20 cellular contexts compared by ENCODE assay signal in genomic region chr2:48233005-48233404, GRCh38.
A peak's percentile ranks its signal among the peaks of the same experiment; 100 is the strongest.
DNase-seq lines count a peak whose midpoint lies in the region; ATAC-seq and TF ChIP-seq lines count a peak whose summit lies in the region.
"Had no signal": no experiment of that assay in that cellular context is flagged by ENCODE, and none has a peak within 500 bp of the region (broad histone marks: within the 10 kb centered on the region; RNA-seq: fewer than 3 reads in every experiment).

No MANE protein-coding gene starts in this region.

- no peaks in the 10 kb centered on the region for H3K27me3 ChIP-seq in CD4-positive, CD25-positive, alpha-beta regulatory T cell (ENCODE audit: control insufficient read depth, insufficient read depth, low read length)
- H3K27me3 ChIP-seq: esophagus muscularis mucosa, gastrocnemius medialis had no signal

- no peak overlapping the region for H3K4me3 Mint-ChIP-seq in CD4-positive, CD25-positive, alpha-beta regulatory T cell
- H3K4me3 Mint-ChIP-seq: CD4-positive, alpha-beta memory T cell; WTC11 had no signal

- H3K4me3 ChIP-seq in CD4-positive, CD25-positive, alpha-beta regulatory T cell (ENCODE audit: low read depth, low read length), result no peak overlapping the region
- no peak overlapping the region for H3K4me3 ChIP-seq in GM12865 (ENCODE audit: low read depth, low read length)
- H3K4me3 ChIP-seq: esophagus muscularis mucosa, gastrocnemius medialis, SK-N-MC, thoracic aorta had no signal

- H3K27ac Mint-ChIP-seq in CD4-positive, CD25-positive, alpha-beta regulatory T cell, result peak overlapping the region; percentile 52 to 84 (median 82)
- H3K27ac Mint-ChIP-seq: WTC11 had no signal

- H3K36me3 Mint-ChIP-seq in CD4-positive, CD25-positive, alpha-beta regulatory T cell, result peaks cover 3% of the 10 kb centered on the region
- H3K36me3 Mint-ChIP-seq: CD4-positive, alpha-beta memory T cell; WTC11 had no signal

- TF ChIP-seq CTCF in GM12865 (IDR thresholded peaks at IDR 0.05; ENCODE audit: insufficient read depth, low read depth, low read length, missing control alignments) (no peak), VCaP (conservative IDR thresholded peaks at IDR 0.05) (no peak)

- H3K9me3 Mint-ChIP-seq in CD4-positive, CD25-positive, alpha-beta regulatory T cell, result peaks cover 0 to 3% (median 0%) of the 10 kb centered on the region in 7 donors
- H3K9me3 Mint-ChIP-seq: WTC11 had no signal

- H3K27ac ChIP-seq in CD4-positive, CD25-positive, alpha-beta regulatory T cell (ENCODE audit: insufficient read depth, low read length, poor library complexity, severe bottlenecking), result no peak overlapping the region
- H3K27ac ChIP-seq in VCaP (peak overlapping the region; percentile 90), epithelial cell of prostate (peak overlapping the region; percentile 88)
- H3K27ac ChIP-seq: esophagus muscularis mucosa, gastrocnemius medialis, SK-N-MC, thoracic aorta had no signal

- DNase-seq in CD4-positive, CD25-positive, alpha-beta regulatory T cell, result peak in 1 of 3 donors; percentile 22
- DNase-seq in GM12865 (ENCODE audit: low read depth) (peak; percentile 32), epithelial cell of prostate (ENCODE audit: low read depth, low spot score) (peak; percentile 59), HUDEP-2 (lab: John Stamatoyannopoulos, UW; ENCODE audit: unreplicated experiment in 76 of 76) (no peak)
- DNase-seq: activated gamma-delta T cell treated with Interleukin-2 at 50 U/mL for 16 hours; CD4-positive, alpha-beta memory T cell; DMS 273 treated with DMSO at 0.1 percent for 48 hours; effector memory CD4-positive, alpha-beta T cell; gastrocnemius medialis; NCI-H1694; NCI-H2171 treated with DMSO at 0.1 percent for 48 hours; NCI-H526 treated with DMSO at 0.1 percent for 48 hours had no signal

- no peaks in the 10 kb centered on the region for H3K27me3 Mint-ChIP-seq in CD4-positive, CD25-positive, alpha-beta regulatory T cell
- H3K27me3 Mint-ChIP-seq: CD4-positive, alpha-beta memory T cell had no signal

- no peaks in the 10 kb centered on the region for H3K36me3 ChIP-seq in CD4-positive, CD25-positive, alpha-beta regulatory T cell (ENCODE audit: control insufficient read depth, insufficient read depth, low read length)
- H3K36me3 ChIP-seq: esophagus muscularis mucosa, gastrocnemius medialis, thoracic aorta had no signal

- H3K9me3 ChIP-seq in CD4-positive, CD25-positive, alpha-beta regulatory T cell (ENCODE audit: control insufficient read depth in 2 of 2, low read length in 2 of 2), result no peaks in the 10 kb centered on the region
- H3K9me3 ChIP-seq: esophagus muscularis mucosa, gastrocnemius medialis, thoracic aorta had no signal

- peaks cover 36% of the 10 kb centered on the region for H3K4me1 ChIP-seq in CD4-positive, CD25-positive, alpha-beta regulatory T cell (ENCODE audit: control insufficient read depth, insufficient read depth, low read length, poor library complexity, severe bottlenecking)

- H3K4me1 Mint-ChIP-seq in CD4-positive, CD25-positive, alpha-beta regulatory T cell, result peaks cover 18 to 35% (median 23%) of the 10 kb centered on the region in 4 donors
- H3K4me1 Mint-ChIP-seq: WTC11 had no signal

- ATAC-seq in CD4-positive, CD25-positive, alpha-beta regulatory T cell (ENCODE audit: low read depth in 2 of 2), result no peak
- no peak for ATAC-seq in GM21447 (IDR thresholded peaks at IDR 0.05; ENCODE audit: unreplicated experiment)
- no peak for ATAC-seq in HG02970 (IDR thresholded peaks at IDR 0.05; ENCODE audit: low FRiP score, unreplicated experiment)
- ATAC-seq: gastrocnemius medialis, HCT116, WTC11 had no signal

Comparison
In these comparisons a context has a peak if more than half of its experiments do, and no peak if none do; other contexts are left out.
1. DNase-seq: peak in GM12865 (single experiment) and epithelial cell of prostate (single experiment); none in HUDEP-2 (0 of 76).